ENCODE assay signal across 8 cellular contexts in genomic region chr18:76491436-76491800, GRCh38. TPM values are rescaled to one million over a fixed set of nuclear protein-coding genes. Genes with fewer than 3 reads are reported as not detected.
DNase-seq lines count a peak whose midpoint lies in the region; ATAC-seq and TF ChIP-seq lines count a peak whose summit lies in the region.

No MANE protein-coding gene starts in this region.

- POLR2A ChIA-PET in IMR-90 (lab: Charles Lee; ENCODE audit: unreplicated experiment), result no interaction called here

- BruUV-seq in Calu3 (replicated peaks; lab: Mats Ljungman, UMichigan) (no TSS peak), IMR-90 (replicated peaks; lab: Mats Ljungman, UMichigan) (no TSS peak)

- WGBS in IMR-90 (ENCODE audit: extremely low coverage in 2 of 2, insufficient read length in 1 of 2), 2 experiments, result no CpG with 5 or more reads among the region's 37 CpGs
- WGBS in body of pancreas, 2 donors, result 0% methylated on average over 1 of the region's 37 CpGs; no CpG with 5 or more reads in 1 of the 2 donors

- H3K9me3 ChIP-seq in IMR-90 (ENCODE audit: control insufficient read depth, insufficient read depth, low read length) (no peaks in the 10 kb centered on the region), body of pancreas (no peaks in the 10 kb centered on the region)

- no peak for TF ChIP-seq CTCF in Calu3 (IDR thresholded peaks at IDR 0.05; ENCODE audit: unreplicated experiment)
- no peak for TF ChIP-seq CTCF in IMR-90 (conservative IDR thresholded peaks at IDR 0.05; ENCODE audit: low read depth, low read length)
- no peak for TF ChIP-seq CTCF in body of pancreas (IDR thresholded peaks at IDR 0.05)

- H2BK20ac ChIP-seq in IMR-90 (ENCODE audit: low read depth, low read length), result no peak overlapping the region

- CTCF ChIA-PET in Calu3 (lab: Charles Lee) (no interaction called here), IMR-90 (lab: Yijun Ruan, JAX) (no interaction called here)

- ATAC-seq in IMR-90 (ENCODE audit: low read depth), result peak; percentile 19
- ATAC-seq in body of pancreas, result peak; percentile 23
- no peak for ATAC-seq in HG02938 (IDR thresholded peaks at IDR 0.05; ENCODE audit: unreplicated experiment)

- H3K14ac ChIP-seq in IMR-90 (replicated peaks; ENCODE audit: low read depth, low read length), result no peak overlapping the region

- H3K36me3 Mint-ChIP-seq in Calu3 (ENCODE audit: insufficient read depth, unreplicated experiment), result peaks cover 59% of the 10 kb centered on the region

- no peak overlapping the region for H2BK5ac ChIP-seq in IMR-90 (ENCODE audit: low read depth, low read length, poor library complexity, severe bottlenecking)

- no peak overlapping the region for H2BK15ac ChIP-seq in IMR-90 (ENCODE audit: low read depth, low read length)

- H3K23ac ChIP-seq in IMR-90 (ENCODE audit: low read depth, low read length), result peak overlapping the region; percentile 72; the same call in 1 of the 2 replicates

- H3K4me3 ChIP-seq in IMR-90 (ENCODE audit: insufficient read depth, low read depth, low read length), result peak overlapping the region; percentile 81
- H3K4me3 ChIP-seq in body of pancreas, result peak overlapping the region; percentile 27 to 64
- peak overlapping the region; percentile 35 for H3K4me3 ChIP-seq in iPS-11a (ENCODE audit: low read depth, low read length)
- H3K4me3 ChIP-seq in skin epidermis, result peak overlapping the region; percentile 45 to 78 (median 69)

- H4K91ac ChIP-seq in IMR-90 (ENCODE audit: insufficient read depth, low read depth, low read length), result 0 out of 2 replicates have a peak overlapping the region, but pooled peaks have one; percentile 74

- no peaks in the 10 kb centered on the region for H3K9me3 Mint-ChIP-seq in Calu3 (ENCODE audit: low read depth, unreplicated experiment)

- DNase-seq in Calu3 (peak; percentile 81), IMR-90 (peak; percentile 68), T-helper 1 cell (peak in 3 of 5 donors; percentile 49 to 63 (median 62)), body of pancreas (peak; percentile 79 to 88 (median 80)), kidney glomerular epithelial cell (lab: John Stamatoyannopoulos, UW) (no peak)

- H2AK5ac ChIP-seq in IMR-90 (ENCODE audit: low read depth, low read length), result no peak overlapping the region

- H3K27me3 ChIP-seq in IMR-90 (ENCODE audit: control insufficient read depth, insufficient read depth, low read length) (no peaks in the 10 kb centered on the region), body of pancreas (no peaks in the 10 kb centered on the region)

- H2BK120ac ChIP-seq in IMR-90 (ENCODE audit: low read depth, low read length), result no peak overlapping the region

- peaks cover 8% of the 10 kb centered on the region for H3K9me1 ChIP-seq in IMR-90 (ENCODE audit: insufficient read depth, low read length)

- no peak for TF ChIP-seq RAD21 in IMR-90 (IDR thresholded peaks at IDR 0.05; ENCODE audit: low read length)

- peak overlapping the region in 1 of 2 experiments; percentile 64; a peak in 1 of 4 replicates for H4K8ac ChIP-seq in IMR-90 (ENCODE audit: low read depth in 2 of 2, low read length in 2 of 2)

- no peak overlapping the region for H2AK9ac ChIP-seq in IMR-90 (replicated peaks; ENCODE audit: low read depth, low read length, poor library complexity)

- in situ Hi-C loops in IMR-90 (cut with MboI; ENCODE audit: low sequenced_read_pairs), result loop anchor here (5.0 kb wide), 1 partner anchor 71 kb away; no protein-coding TSS in a partner anchor

- peak overlapping the region; percentile 92 for H3K4me2 ChIP-seq in IMR-90 (ENCODE audit: low read depth, low read length)

- H3K56ac ChIP-seq in IMR-90 (ENCODE audit: extremely low read depth, insufficient read depth, low read length), result no peak overlapping the region

- peaks cover 27% of the 10 kb centered on the region for H3K4me1 Mint-ChIP-seq in Calu3 (ENCODE audit: low read depth, unreplicated experiment)

- intact Hi-C loops in Calu3 (cut with micrococcal nuclease; ENCODE audit: unreplicated experiment) (loop anchor here (5.0 kb wide), 3 partner anchors 39 to 131 kb away; no protein-coding TSS in a partner anchor), IMR-90 (cut with micrococcal nuclease) (loop anchor here (5.0 kb wide), 1 partner anchor 79 kb away; no protein-coding TSS in a partner anchor), body of pancreas (cut with DNase I) (no loop called here)

- peak overlapping the region; percentile 86 for H2AFZ ChIP-seq in IMR-90 (replicated peaks; ENCODE audit: low read length, poor library complexity)

- peak overlapping the region; percentile 74 for H3K9ac ChIP-seq in IMR-90 (ENCODE audit: low read depth, low read length)

- TF ChIP-seq POLR2A in IMR-90 (IDR thresholded peaks at IDR 0.05; ENCODE audit: low read depth, low read length) (no peak), body of pancreas (IDR thresholded peaks at IDR 0.05) (no peak)

- H3K27ac ChIP-seq in IMR-90 (ENCODE audit: insufficient read depth, low read length) (peak overlapping the region; percentile 75; the same call in 1 of the 2 replicates), body of pancreas (peak overlapping the region; percentile 81 to 91 (median 90)), skin epidermis (peak overlapping the region in 20 of 21 experiments; percentile 23 to 90 (median 76))

- dilution Hi-C loops in IMR-90 (cut with HindIII; ENCODE audit: low sequenced_read_pairs, unreplicated experiment), result no loop called here

- peak overlapping the region; percentile 89 for H3K4me3 Mint-ChIP-seq in Calu3 (ENCODE audit: low read depth, unreplicated experiment)

- H3K36me3 ChIP-seq in IMR-90 (ENCODE audit: control insufficient read depth, insufficient read depth, low read length) (no peaks in the 10 kb centered on the region), body of pancreas (replicated peaks in 1 of 2; ENCODE audit: insufficient read depth in 1 of 2, low read depth in 2 of 2) (no peaks in the 10 kb centered on the region)

- H4K20me1 ChIP-seq in IMR-90 (ENCODE audit: insufficient read depth, low read length), result peaks cover 50% of the 10 kb centered on the region

- no peak overlapping the region for H3K18ac ChIP-seq in IMR-90 (ENCODE audit: low read depth, low read length)

- peaks cover 13 to 55% of the 10 kb centered on the region in 2 experiments; a peak in 2 of 4 replicates for H3K79me1 ChIP-seq in IMR-90 (ENCODE audit: low read depth in 1 of 2, low read length in 2 of 2)

- H4K5ac ChIP-seq in IMR-90 (ENCODE audit: low read depth, low read length), result no peak overlapping the region

- H3K4me1 ChIP-seq in IMR-90 (ENCODE audit: control insufficient read depth, insufficient read depth, low read length) (peaks cover 17% of the 10 kb centered on the region), body of pancreas (peaks cover 35% of the 10 kb centered on the region)

- peak overlapping the region; percentile 91 for H3K27ac Mint-ChIP-seq in Calu3 (ENCODE audit: unreplicated experiment)

- H3K4ac ChIP-seq in IMR-90 (ENCODE audit: low read depth, low read length), result peak overlapping the region; percentile 75; the same call in 1 of the 2 replicates

- H3K27me3 Mint-ChIP-seq in Calu3 (ENCODE audit: unreplicated experiment), result no peaks in the 10 kb centered on the region

TF ChIP-seq in IMR-90, 13 proteins besides CTCF, POLR2A, EP300 and RAD21:
- TF ChIP-seq USF2 (IDR thresholded peaks at IDR 0.05; ENCODE audit: low read depth, low read length) (peak; percentile 46; the same call in 1 of the 2 replicates), MAFK (IDR thresholded peaks at IDR 0.05; ENCODE audit: low read depth, low read length) (no peak), SMC3 (IDR thresholded peaks at IDR 0.05; ENCODE audit: low read depth, low read length) (no peak), MAZ (IDR thresholded peaks at IDR 0.05; ENCODE audit: borderline replicate concordance, low read depth, low read length) (peak; percentile 11; the same call in 1 of the 2 replicates)

RNA-seq across cellular contexts. Expression of gene ZNF516, which starts 3.6 kb away (rescaled TPM):
- total RNA-seq in Calu3 (2022), result 41.6 and 44.2 TPM in 2 replicates
- total RNA-seq in IMR-90 (2012; rRNA removed), result 7.9 and 9.7 TPM in 2 replicates
- polyA plus RNA-seq in IMR-90 (2012; rRNA removed), result 16.6 and 16.9 TPM in 2 replicates
- 11.0 and 15.4 TPM in 2 replicates for polyA plus RNA-seq in IMR-90 (2012; cell fraction: cytosol; rRNA removed)
- 50.6 and 72.6 TPM in 2 replicates for polyA plus RNA-seq in IMR-90 (2012; cell fraction: nucleus; rRNA removed; ENCODE audit: low replicate concordance)
- total RNA-seq in body of pancreas, result 10 to 100 TPM; 13.5 to 16.5 TPM
